1 cellular context compared by ENCODE assay signal in genomic region chr3:12536423-12536822, GRCh38.
A peak's percentile ranks its signal among the peaks of the same experiment; 100 is the strongest.
TF ChIP-seq lines count a peak whose summit lies in the region.

No MANE protein-coding gene starts in this region.

TF ChIP-seq in HepG2, 621 proteins besides CTCF, POLR2A, EP300 and RAD21:
- peak; percentile 40; the same call in 1 of the 2 replicates for TF ChIP-seq STAG1 (CRISPR knock-in tag; IDR thresholded peaks at IDR 0.05)
- no peak for TF ChIP-seq ZNF761 (CRISPR knock-in tag; conservative IDR thresholded peaks at IDR 0.05)
- no peak for TF ChIP-seq SRSF9 (IDR thresholded peaks at IDR 0.05; ENCODE audit: borderline replicate concordance, insufficient read depth, low read depth, low read length, poor library complexity, severe bottlenecking)
